In genomic region chr16:9095171-9095570, GRCh38 we compare ENCODE assay signal across 9 cellular contexts. TPM values are rescaled to one million over a fixed set of nuclear protein-coding genes. Genes with fewer than 3 reads are reported as not detected.
A peak's percentile ranks its signal among the peaks of the same experiment; 100 is the strongest.
DNase-seq lines count a peak whose midpoint lies in the region; ATAC-seq and TF ChIP-seq lines count a peak whose summit lies in the region.
"Had no signal": no experiment of that assay in that cellular context is flagged by ENCODE, and none has a peak within 500 bp of the region (broad histone marks: within the 10 kb centered on the region; RNA-seq: fewer than 3 reads in every experiment).

No MANE protein-coding gene starts in this region.

- H3K4me3 ChIP-seq in CD4-positive, alpha-beta memory T cell (ENCODE audit: low read length in 2 of 2): peak overlapping the region in 1 of 2 donors; percentile 69
- peak overlapping the region; percentile 84 for H3K4me3 ChIP-seq in MG63
- peak overlapping the region; percentile 92 for H3K4me3 ChIP-seq in effector memory CD4-positive, alpha-beta T cell (ENCODE audit: insufficient read depth, low read depth, low read length, poor library complexity, severe bottlenecking)
- H3K4me3 ChIP-seq in neural progenitor cell: peak overlapping the region; percentile 93

- peaks cover 48 to 67% of the 10 kb centered on the region in 2 donors for H3K36me3 Mint-ChIP-seq in CD4-positive, alpha-beta memory T cell
- H3K36me3 Mint-ChIP-seq in neural progenitor cell: peaks cover 34% of the 10 kb centered on the region

- peak overlapping the region in 3 of 7 donors; percentile 22 to 96 (median 50) for H3K27ac Mint-ChIP-seq in CD4-positive, alpha-beta memory T cell
- no peak overlapping the region for H3K27ac Mint-ChIP-seq in neural progenitor cell

- peaks cover 88% of the 10 kb centered on the region for H3K79me2 ChIP-seq in neural progenitor cell (ENCODE audit: low read depth)

- CTCF ChIA-PET in CD4-positive, alpha-beta memory T cell (lab: Charles Lee; ENCODE audit: partially characterized antibody): interaction anchor here (1.0 kb wide), 1 partner anchor 86 kb away, joined by 4 read pairs; no protein-coding TSS in a partner anchor

- no peaks in the 10 kb centered on the region for H3K27me3 Mint-ChIP-seq in CD4-positive, alpha-beta memory T cell
- peaks cover 6% of the 10 kb centered on the region for H3K27me3 Mint-ChIP-seq in neural progenitor cell (ENCODE audit: insufficient read depth, low read depth)

- H3F3A ChIP-seq in neural progenitor cell (ENCODE audit: low read depth): peaks cover 36% of the 10 kb centered on the region

- H3K27me3 ChIP-seq in CD4-positive, alpha-beta memory T cell (ENCODE audit: insufficient read depth, low read length): no peaks in the 10 kb centered on the region
- H3K27me3 ChIP-seq in MG63 (no peaks in the 10 kb centered on the region), neural progenitor cell (no peaks in the 10 kb centered on the region)
- H3K27me3 ChIP-seq in effector memory CD4-positive, alpha-beta T cell (replicated peaks; ENCODE audit: control insufficient read depth, insufficient read depth, low read length, poor library complexity, severe bottlenecking): no peaks in the 10 kb centered on the region

- intact Hi-C loops in CD4-positive, alpha-beta memory T cell (cut with micrococcal nuclease): loop anchor here (2.0 to 10.0 kb wide), 2 partner anchors 14 to 470 kb away; partner anchors contain the start of gene METTL22

- H4K20me1 ChIP-seq in neural progenitor cell (ENCODE audit: low read depth): peaks cover 76% of the 10 kb centered on the region

- H3K4me3 Mint-ChIP-seq in CD4-positive, alpha-beta memory T cell: peak overlapping the region; percentile 7 to 99 (median 80)
- H3K4me3 Mint-ChIP-seq in neural progenitor cell: peak overlapping the region; percentile 48

- peak overlapping the region; percentile 29 for H3K9ac ChIP-seq in neural progenitor cell

- no peak for TF ChIP-seq CTCF in neural progenitor cell (IDR thresholded peaks at IDR 0.05)

- no peak for DNase-seq in CD4-positive, alpha-beta memory T cell
- DNase-seq in MG63 (no peak), neural progenitor cell (ENCODE audit: low spot score) (no peak), DMS79 (lab: John Stamatoyannopoulos, UW) (no peak), GDM1 (lab: John Stamatoyannopoulos, UW) (no peak), NCI-H510A (lab: John Stamatoyannopoulos, UW) (no peak)
- DNase-seq in effector memory CD4-positive, alpha-beta T cell: no peak
- DNase-seq: nucleus accumbens had no signal

- H3K4me2 ChIP-seq in neural progenitor cell: peak overlapping the region; percentile 95

- H3K36me3 ChIP-seq in CD4-positive, alpha-beta memory T cell (ENCODE audit: insufficient read depth, low read length): peaks cover 22% of the 10 kb centered on the region
- peaks cover 75% of the 10 kb centered on the region for H3K36me3 ChIP-seq in MG63
- H3K36me3 ChIP-seq in effector memory CD4-positive, alpha-beta T cell (ENCODE audit: control insufficient read depth, insufficient read depth, low read length): peaks cover 16% of the 10 kb centered on the region
- peaks cover 13% of the 10 kb centered on the region for H3K36me3 ChIP-seq in neural progenitor cell

- no peaks in the 10 kb centered on the region for H3K9me3 ChIP-seq in CD4-positive, alpha-beta memory T cell (ENCODE audit: control insufficient read depth in 1 of 2, low read length in 2 of 2)
- H3K9me3 ChIP-seq in MG63 (no peaks in the 10 kb centered on the region), neural progenitor cell (ENCODE audit: low read depth) (no peaks in the 10 kb centered on the region)
- H3K9me3 ChIP-seq in effector memory CD4-positive, alpha-beta T cell (ENCODE audit: control insufficient read depth, low read length): no peaks in the 10 kb centered on the region

- H3K4me1 Mint-ChIP-seq in CD4-positive, alpha-beta memory T cell: peaks cover 54 to 84% (median 62%) of the 10 kb centered on the region in 4 donors
- H3K4me1 Mint-ChIP-seq in neural progenitor cell: peaks cover 51% of the 10 kb centered on the region

- H3K27ac ChIP-seq in CD4-positive, alpha-beta memory T cell (ENCODE audit: low read depth, low read length): no peak overlapping the region
- no peak overlapping the region for H3K27ac ChIP-seq in effector memory CD4-positive, alpha-beta T cell (ENCODE audit: insufficient read depth, low read length, poor library complexity, severe bottlenecking)
- H3K27ac ChIP-seq in neural progenitor cell: no peak overlapping the region

- POLR2A ChIA-PET in CD4-positive, alpha-beta memory T cell (lab: Charles Lee; ENCODE audit: partially characterized antibody): no interaction called here

- peaks cover 77% of the 10 kb centered on the region for H3K4me1 ChIP-seq in CD4-positive, alpha-beta memory T cell (ENCODE audit: insufficient read depth, low read length)
- H3K4me1 ChIP-seq in effector memory CD4-positive, alpha-beta T cell (ENCODE audit: control insufficient read depth, insufficient read depth, low read length, poor library complexity, severe bottlenecking): peaks cover 61% of the 10 kb centered on the region
- peaks cover 34% of the 10 kb centered on the region for H3K4me1 ChIP-seq in neural progenitor cell

- H3K9me3 Mint-ChIP-seq in CD4-positive, alpha-beta memory T cell: peaks cover 0 to 6% (median 0%) of the 10 kb centered on the region in 8 donors
- peaks cover 3% of the 10 kb centered on the region for H3K9me3 Mint-ChIP-seq in neural progenitor cell

- H2AFZ ChIP-seq in neural progenitor cell (replicated peaks): no peak overlapping the region

- no peak for ATAC-seq in HG03442 (IDR thresholded peaks at IDR 0.05; ENCODE audit: unreplicated experiment)

RNA-seq across cellular contexts. Expression of gene HAPSTR1, which starts 3.7 kb away (rescaled TPM):
- 10 to 100 TPM; 89.6 to 90.5 TPM for total RNA-seq in CD4-positive, alpha-beta memory T cell
- polyA plus RNA-seq in CD4-positive, alpha-beta memory T cell: 10 to 100 TPM in 1 of 2 donors, 1 to 10 TPM in 1; 7.2 to 21.1 TPM
- total RNA-seq in MG63 (2014; rRNA removed; shearing (Covaris generic); ENCODE audit: low replicate concordance): 41.4 and 44.3 TPM in 2 replicates
- total RNA-seq in neural progenitor cell (ENCODE audit: low replicate concordance): 64.2 and 77.3 TPM in 2 replicates
